ENCODE assay signal across 8 cellular contexts in the genomic region with DNA sequence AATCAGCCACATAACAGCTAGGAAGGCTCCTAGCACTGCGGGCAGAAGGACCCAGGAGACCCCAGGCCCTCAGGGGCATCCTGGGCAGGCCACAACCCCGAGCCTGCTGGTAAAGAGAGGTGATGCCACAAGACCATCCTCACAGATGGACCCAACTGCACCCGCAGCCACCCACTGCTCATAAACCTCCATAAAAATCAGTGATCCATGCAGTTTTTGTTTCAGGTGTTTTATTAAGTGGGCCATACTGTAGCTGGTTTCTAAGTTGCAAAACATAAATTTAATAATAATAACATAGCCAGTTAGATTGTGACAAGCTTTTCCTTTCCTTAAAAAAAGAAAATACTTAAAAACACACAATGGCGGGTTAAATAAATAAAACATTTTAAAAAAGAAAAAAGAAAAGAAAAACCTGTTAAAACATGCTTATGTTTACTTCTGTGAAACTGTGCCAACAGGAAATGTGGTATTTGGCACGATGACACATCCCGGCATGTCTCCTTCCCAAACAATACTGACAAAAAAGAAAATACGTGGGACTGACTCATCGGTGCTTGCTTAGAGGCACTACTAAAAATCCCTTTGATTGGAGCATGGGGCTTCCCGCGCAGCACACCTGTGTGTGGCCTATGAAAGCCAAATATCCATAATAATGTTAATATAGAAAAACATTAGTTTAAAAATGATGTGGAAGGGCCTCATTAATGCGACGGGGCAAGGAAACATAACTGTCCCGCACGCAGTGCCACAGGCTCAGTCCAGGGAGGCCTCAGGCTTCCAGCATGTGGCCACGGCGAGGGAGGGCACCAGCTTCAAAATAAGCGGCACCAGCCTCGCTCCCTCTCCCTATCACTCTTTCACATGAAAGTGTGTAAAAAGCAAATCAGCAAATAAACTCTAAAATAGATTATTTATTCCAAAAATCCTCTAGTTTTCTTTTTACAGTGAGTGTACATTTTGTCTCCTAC. TPM values are rescaled to one million over a fixed set of nuclear protein-coding genes. Genes with fewer than 3 reads are reported as not detected.
DNase-seq lines count a peak whose midpoint lies in the region; TF ChIP-seq lines count a peak whose summit lies in the region.

No MANE protein-coding gene starts in this region.

- peak overlapping the region; percentile 32 for H3K27ac Mint-ChIP-seq in activated CD4-positive, alpha-beta T cell treated with anti-CD3 and anti-CD28 coated beads, Interleukin-2, amount 10 ng/mL, durations not matched to agents 24 days and 14 days
- H3K27ac Mint-ChIP-seq in Caco-2 (ENCODE audit: unreplicated experiment), result no peak overlapping the region

- H3K4me1 ChIP-seq in Caco-2 (no peaks in the 10 kb centered on the region), testis (peaks cover 15% of the 10 kb centered on the region)

- H3K4me3 Mint-ChIP-seq in activated CD4-positive, alpha-beta T cell treated with anti-CD3 and anti-CD28 coated beads, Interleukin-2, amount 10 ng/mL, durations not matched to agents 24 days and 14 days, result peak overlapping the region; percentile 4
- no peak overlapping the region for H3K4me3 Mint-ChIP-seq in Caco-2 (ENCODE audit: unreplicated experiment)

- no peaks in the 10 kb centered on the region for H3K9me3 Mint-ChIP-seq in activated CD4-positive, alpha-beta T cell treated with anti-CD3 and anti-CD28 coated beads, Interleukin-2, amount 10 ng/mL, durations not matched to agents 24 days and 14 days
- no peaks in the 10 kb centered on the region for H3K9me3 Mint-ChIP-seq in Caco-2 (ENCODE audit: unreplicated experiment)

- 68 to 70% methylated on average over 18 of the region's 18 CpGs for WGBS in testis, 2 donors

- no TSS peak for BruUV-seq in Caco-2 (replicated peaks; lab: Mats Ljungman, UMichigan)

- H3K27ac ChIP-seq in C4-2B, result peak overlapping the region; percentile 74
- H3K27ac ChIP-seq in testis, result peak overlapping the region in 1 of 2 donors; percentile 25

- no peaks in the 10 kb centered on the region for H3K27me3 Mint-ChIP-seq in activated CD4-positive, alpha-beta T cell treated with anti-CD3 and anti-CD28 coated beads, Interleukin-2, amount 10 ng/mL, durations not matched to agents 24 days and 14 days
- H3K27me3 Mint-ChIP-seq in Caco-2 (ENCODE audit: insufficient read depth, unreplicated experiment), result no peaks in the 10 kb centered on the region

- CTCF ChIA-PET in Caco-2 (lab: Charles Lee), result interaction anchor here (0.6 to 1.9 kb wide), 6 partner anchors 16 to 506 kb away, joined by 3 to 110 read pairs (median 4); no protein-coding TSS in a partner anchor

- H3K36me3 Mint-ChIP-seq in activated CD4-positive, alpha-beta T cell treated with anti-CD3 and anti-CD28 coated beads, Interleukin-2, amount 10 ng/mL, durations not matched to agents 24 days and 14 days (ENCODE audit: low read depth), result peaks cover 50% of the 10 kb centered on the region
- peaks cover 42% of the 10 kb centered on the region for H3K36me3 Mint-ChIP-seq in Caco-2 (ENCODE audit: insufficient read depth, unreplicated experiment)

- no peak overlapping the region for H3K4me3 ChIP-seq in fibroblast of pulmonary artery (replicated peaks; ENCODE audit: low read depth, low read length)
- no peak overlapping the region for H3K4me3 ChIP-seq in Caco-2 (ENCODE audit: low read depth, low read length)
- no peak overlapping the region for H3K4me3 ChIP-seq in testis

- intact Hi-C loops in activated CD4-positive, alpha-beta T cell treated with anti-CD3 and anti-CD28 coated beads, Interleukin-2, amount 10 ng/mL, durations not matched to agents 24 days and 14 days (cut with micrococcal nuclease), result loop anchor here (5.0 kb wide), 3 partner anchors 47 to 177 kb away; a partner anchor contains a TSS
- intact Hi-C loops in Caco-2 (cut with micrococcal nuclease; ENCODE audit: unreplicated experiment) (loop anchor here (5.0 kb wide), 1 partner anchor 82 kb away; no protein-coding TSS in a partner anchor), testis (cut with DNase I; ENCODE audit: low total_unique reads) (loop anchor here (5.0 kb wide), 1 partner anchor 122 kb away; no protein-coding TSS in a partner anchor)

- peaks cover 29% of the 10 kb centered on the region for H3K4me1 Mint-ChIP-seq in activated CD4-positive, alpha-beta T cell treated with anti-CD3 and anti-CD28 coated beads, Interleukin-2, amount 10 ng/mL, durations not matched to agents 24 days and 14 days
- no peaks in the 10 kb centered on the region for H3K4me1 Mint-ChIP-seq in Caco-2 (ENCODE audit: low read depth, unreplicated experiment)

- TF ChIP-seq POLR2A in testis (IDR thresholded peaks at IDR 0.05), result no peak

- H3K27me3 ChIP-seq in Caco-2 (replicated peaks; ENCODE audit: control insufficient read depth, insufficient read depth, low read length) (no peaks in the 10 kb centered on the region), testis (no peaks in the 10 kb centered on the region)

- H3K36me3 ChIP-seq in Caco-2 (ENCODE audit: control insufficient read depth, insufficient read depth, low read length), result peaks cover 2% of the 10 kb centered on the region; the same call in 1 of the 2 replicates
- no peaks in the 10 kb centered on the region for H3K36me3 ChIP-seq in testis (ENCODE audit: low read depth, missing control alignments)

- peak; percentile 18 for DNase-seq in MV-4-11 (lab: John Stamatoyannopoulos, UW)
- DNase-seq in activated CD4-positive, alpha-beta T cell treated with anti-CD3 and anti-CD28 coated beads, Interleukin-2, amount 10 ng/mL, durations not matched to agents 24 days and 14 days, result no peak
- DNase-seq in fibroblast of pulmonary artery (ENCODE audit: low read depth), result peak; percentile 90
- DNase-seq in stimulated activated CD4-positive, alpha-beta T cell treated with anti-CD3 and anti-CD28 coated beads, Interleukin-2, amount 100 ng/mL, for 4 hours (ENCODE audit: low read depth), result peak; percentile 19
- DNase-seq in Caco-2, result no peak
- no peak for DNase-seq in testis
- no peak for DNase-seq in RPMI8226

- POLR2A ChIA-PET in Caco-2 (lab: Charles Lee), result no interaction called here

- H3K9me3 ChIP-seq in Caco-2 (no peaks in the 10 kb centered on the region), testis (no peaks in the 10 kb centered on the region)

- TF ChIP-seq CTCF in C4-2B (conservative IDR thresholded peaks at IDR 0.05) (no peak), fibroblast of pulmonary artery (IDR thresholded peaks at IDR 0.05; ENCODE audit: low read length, missing control alignments) (no peak), Caco-2 (IDR thresholded peaks at IDR 0.05; ENCODE audit: insufficient read depth in 1 of 2, low read depth in 1 of 2, low read length in 1 of 2, severe bottlenecking in 1 of 2, unreplicated experiment in 1 of 2) (no peak), testis (IDR thresholded peaks at IDR 0.05) (no peak)

RNA-seq across cellular contexts. Expression of a gene that starts 47.5 kb away (rescaled TPM):
- total RNA-seq in activated CD4-positive, alpha-beta T cell treated with anti-CD3 and anti-CD28 coated beads, Interleukin-2, amount 10 ng/mL, durations not matched to agents 24 days and 14 days, result 0.19 TPM in 1 of 2 replicates, not detected in the other
- total RNA-seq in Caco-2 (2022) (3.1 and 3.2 TPM in 2 replicates), testis (1 to 10 TPM; 3.5 to 5.0 TPM)
- 10.5 TPM for polyA plus RNA-seq in testis (ENCODE audit: insufficient read depth, low read depth, low replicate concordance)

Comparison
In these comparisons a context has a peak if more than half of its experiments do, and no peak if none do; other contexts are left out.
1. DNase-seq: peak in MV-4-11 (single experiment), fibroblast of pulmonary artery (single experiment) and stimulated activated CD4-positive, alpha-beta T cell treated with anti-CD3 and anti-CD28 coated beads, Interleukin-2, amount 100 ng/mL, for 4 hours (single experiment); none in activated CD4-positive, alpha-beta T cell treated with anti-CD3 and anti-CD28 coated beads, Interleukin-2, amount 10 ng/mL, durations not matched to agents 24 days and 14 days (single experiment), Caco-2 (0 of 2), testis (single experiment) and RPMI8226 (single experiment).